Comparison of ENCODE assay signal across 8 cellular contexts in the genomic region with DNA sequence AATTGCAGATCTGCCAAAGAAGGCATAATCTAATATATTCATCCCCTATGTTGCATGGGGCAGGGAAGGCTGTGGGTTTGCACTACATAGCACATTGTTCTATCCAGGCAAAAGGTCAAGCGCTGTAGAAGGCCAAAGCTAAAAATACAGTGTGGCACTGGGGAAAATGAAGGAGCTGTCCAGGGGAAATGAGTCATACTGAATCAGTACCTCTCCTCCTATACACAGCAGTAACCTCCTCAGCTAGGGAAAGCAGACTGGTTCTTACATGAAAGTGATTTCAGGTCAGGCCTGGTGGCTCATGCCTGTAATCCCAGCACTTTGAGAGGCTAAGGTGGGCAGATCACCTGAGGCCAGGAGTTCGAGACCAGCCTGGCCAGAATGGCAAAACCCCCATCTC. TPM values are rescaled to one million over a fixed set of nuclear protein-coding genes. Genes with fewer than 3 reads are reported as not detected.
DNase-seq lines count a peak whose midpoint lies in the region; ATAC-seq and TF ChIP-seq lines count a peak whose summit lies in the region.

No MANE protein-coding gene starts in this region.

- H3K4me1 ChIP-seq in ascending aorta = peaks cover 0 to 13% of the 10 kb centered on the region in 2 donors
- peaks cover 4 to 18% (median 9%) of the 10 kb centered on the region in 4 donors for H3K4me1 ChIP-seq in upper lobe of left lung

- H3K4me3 ChIP-seq in ascending aorta (no peak overlapping the region), upper lobe of left lung (no peak overlapping the region)

- H3K27ac ChIP-seq in ascending aorta (peak overlapping the region; percentile 32 to 55), upper lobe of left lung (peak overlapping the region in 2 of 4 donors; percentile 24 to 55)

- intact Hi-C loops in ascending aorta (cut with DNase I) = loop anchor here (2.0 kb wide), 1 partner anchor 17 kb away; no protein-coding TSS in a partner anchor

- H3K27me3 ChIP-seq in ascending aorta (no peaks in the 10 kb centered on the region), upper lobe of left lung (no peaks in the 10 kb centered on the region)

- DNase-seq in NK-92 treated with Interleukin-12 subunit alpha and Interleukin-12 subunit beta, amount 100 ng/mL, for 24 hours (lab: John Stamatoyannopoulos, UW) = peak; percentile 7
- DNase-seq in NK-92 (lab: John Stamatoyannopoulos, UW; ENCODE audit: unreplicated experiment) = no peak
- DNase-seq in ascending aorta (ENCODE audit: low spot score in 2 of 2) = peak in 1 of 2 donors; percentile 84
- DNase-seq in iPS-NIHi11 (ENCODE audit: low spot score) = peak; percentile 50
- DNase-seq in upper lobe of left lung = peak in 1 of 2 donors; percentile 63
- DNase-seq in NCI-H1092 (lab: John Stamatoyannopoulos, UW) = no peak
- no peak for DNase-seq in NCI-H748 treated with DMSO at 0.1 percent for 48 hours (lab: John Stamatoyannopoulos, UW)

- H3K36me3 ChIP-seq in ascending aorta (no peaks in the 10 kb centered on the region), upper lobe of left lung (no peaks in the 10 kb centered on the region)

- WGBS in upper lobe of left lung, 2 donors = 61 to 76% methylated on average over 2 of the region's 2 CpGs

- no peak for TF ChIP-seq CTCF in ascending aorta (IDR thresholded peaks at IDR 0.05)
- TF ChIP-seq CTCF in upper lobe of left lung (IDR thresholded peaks at IDR 0.05) = peak in 1 of 6 experiments; percentile 5

- ATAC-seq in upper lobe of left lung (ENCODE audit: low FRiP score in 2 of 2) = peak; percentile 79 to 90
- ATAC-seq in GM21381 (IDR thresholded peaks at IDR 0.05; ENCODE audit: unreplicated experiment) = no peak

- TF ChIP-seq EP300 in upper lobe of left lung (IDR thresholded peaks at IDR 0.05) = peak in 1 of 4 donors; percentile 66

- no peak for TF ChIP-seq POLR2A in upper lobe of left lung (IDR thresholded peaks at IDR 0.05)

- H3K9me3 ChIP-seq in ascending aorta = no peaks in the 10 kb centered on the region
- H3K9me3 ChIP-seq in upper lobe of left lung = no peaks in the 10 kb centered on the region

RNA-seq across cellular contexts. Expression of gene SLC25A4, which starts 31.0 kb away (rescaled TPM):
- total RNA-seq in ascending aorta = 19.6 TPM
- 10 to 100 TPM; 11.5 to 46.1 (median 30.1) TPM for total RNA-seq in upper lobe of left lung

Comparison
In these comparisons a context has a peak if more than half of its experiments do, and no peak if none do; other contexts are left out.
1. DNase-seq: peak in NK-92 treated with Interleukin-12 subunit alpha and Interleukin-12 subunit beta, amount 100 ng/mL, for 24 hours (single experiment) and iPS-NIHi11 (single experiment); none in NK-92 (single experiment), NCI-H1092 (single experiment) and NCI-H748 treated with DMSO at 0.1 percent for 48 hours (single experiment).